Comparison of ENCODE assay signal across 26 cellular contexts in genomic region chr9:89052470-89053097, GRCh38.
DNase-seq lines count a peak whose midpoint lies in the region; ATAC-seq lines count a peak whose summit lies in the region.
"Had no signal": no experiment of that assay in that cellular context is flagged by ENCODE, and none has a peak within 500 bp of the region (broad histone marks: within the 10 kb centered on the region; RNA-seq: fewer than 3 reads in every experiment).

No MANE protein-coding gene starts in this region.

- intact Hi-C loops in left ventricle myocardium superior (cut with micrococcal nuclease): no loop called here
- intact Hi-C loops in naive thymus-derived CD4-positive, alpha-beta T cell (cut with micrococcal nuclease): no loop called here

- no peak overlapping the region for H3K27ac Mint-ChIP-seq in naive thymus-derived CD4-positive, alpha-beta T cell
- H3K27ac Mint-ChIP-seq: activated CD4-positive, alpha-beta T cell treated with anti-CD3 and anti-CD28 coated beads, Interleukin-2, amount 10 ng/mL, durations not matched to agents 24 days and 14 days had no signal

- no peak overlapping the region for H3K4me3 Mint-ChIP-seq in naive thymus-derived CD4-positive, alpha-beta T cell
- H3K4me3 Mint-ChIP-seq: activated CD4-positive, alpha-beta T cell treated with anti-CD3 and anti-CD28 coated beads, Interleukin-2, amount 10 ng/mL, durations not matched to agents 24 days and 14 days; activated T-cell treated with anti-CD3 and anti-CD28 coated beads, Interleukin-2, amount 50 U/mL, for 4 hours had no signal

- no peak overlapping the region for H3K4me3 ChIP-seq in naive thymus-derived CD4-positive, alpha-beta T cell (ENCODE audit: low read length)
- H3K4me3 ChIP-seq: A549, prostate gland, thoracic aorta, uterus had no signal

- no peaks in the 10 kb centered on the region for H3K36me3 Mint-ChIP-seq in naive thymus-derived CD4-positive, alpha-beta T cell

- no peaks in the 10 kb centered on the region for H3K4me1 ChIP-seq in naive thymus-derived CD4-positive, alpha-beta T cell (ENCODE audit: control insufficient read depth in 2 of 2, insufficient read depth in 2 of 2, low read length in 2 of 2)
- H3K4me1 ChIP-seq: A549, BE2C, prostate gland, uterus had no signal

- no peaks in the 10 kb centered on the region for H3K27me3 ChIP-seq in naive thymus-derived CD4-positive, alpha-beta T cell (ENCODE audit: control insufficient read depth in 2 of 2, insufficient read depth in 2 of 2, low read length in 2 of 2)
- H3K27me3 ChIP-seq: BE2C, uterus had no signal

- POLR2A ChIA-PET in naive thymus-derived CD4-positive, alpha-beta T cell (lab: Charles Lee): no interaction called here

- H3K27ac ChIP-seq in naive thymus-derived CD4-positive, alpha-beta T cell (ENCODE audit: low read depth, low read length): no peak overlapping the region
- H3K27ac ChIP-seq: A549, prostate gland, thoracic aorta, uterus had no signal

- no peaks in the 10 kb centered on the region for H3K9me3 ChIP-seq in naive thymus-derived CD4-positive, alpha-beta T cell (ENCODE audit: control insufficient read depth in 2 of 3, low read length in 3 of 3)
- H3K9me3 ChIP-seq: A549, BE2C, prostate gland, thoracic aorta, uterus had no signal

- no peaks in the 10 kb centered on the region for H3K36me3 ChIP-seq in naive thymus-derived CD4-positive, alpha-beta T cell (ENCODE audit: control insufficient read depth in 2 of 3, insufficient read depth in 3 of 3, low read length in 3 of 3)
- H3K36me3 ChIP-seq: prostate gland, thoracic aorta, uterus had no signal

- CTCF ChIA-PET in naive thymus-derived CD4-positive, alpha-beta T cell (lab: Charles Lee): interaction anchor here (0.6 kb wide), 1 partner anchor 1594 kb away, joined by 5 read pairs; no protein-coding TSS in a partner anchor

- H3K9me3 Mint-ChIP-seq in naive thymus-derived CD4-positive, alpha-beta T cell: peaks cover 0 to 2% (median 0%) of the 10 kb centered on the region in 11 donors
- H3K9me3 Mint-ChIP-seq: activated CD4-positive, alpha-beta T cell treated with anti-CD3 and anti-CD28 coated beads, Interleukin-2, amount 10 ng/mL, durations not matched to agents 24 days and 14 days; activated T-cell treated with anti-CD3 and anti-CD28 coated beads, Interleukin-2, amount 50 U/mL, for 4 hours had no signal

- H3K4me1 Mint-ChIP-seq in naive thymus-derived CD4-positive, alpha-beta T cell: no peaks in the 10 kb centered on the region
- H3K4me1 Mint-ChIP-seq: activated CD4-positive, alpha-beta T cell treated with anti-CD3 and anti-CD28 coated beads, Interleukin-2, amount 10 ng/mL, durations not matched to agents 24 days and 14 days had no signal

- ATAC-seq in left ventricle myocardium superior (peak; percentile 91), HG03039 (IDR thresholded peaks at IDR 0.05; ENCODE audit: unreplicated experiment) (no peak), GM18502 (IDR thresholded peaks at IDR 0.05; ENCODE audit: poor library complexity, unreplicated experiment) (no peak)
- no peak for ATAC-seq in naive thymus-derived CD4-positive, alpha-beta T cell
- ATAC-seq: A549; activated T-cell treated with anti-CD3 and anti-CD28 coated beads, Interleukin-2, amount 50 U/mL, for 4 hours; SK-N-SH treated with all-trans-retinoic acid at 6 μM for 48 hours had no signal

- peak; percentile 75 for DNase-seq in DMS 273 (lab: John Stamatoyannopoulos, UW; ENCODE audit: unreplicated experiment)
- DNase-seq in NCI-H524 treated with DMSO at 0.1 percent for 48 hours (lab: John Stamatoyannopoulos, UW): peak; percentile 77
- DNase-seq in cerebellar cortex (ENCODE audit: low spot score): peak; percentile 9
- peak; percentile 43 for DNase-seq in left ventricle myocardium superior
- DNase-seq in naive thymus-derived CD4-positive, alpha-beta T cell: no peak
- DNase-seq in medulla oblongata (ENCODE audit: extremely low spot score): no peak
- DNase-seq: activated CD4-positive, alpha-beta T cell treated with anti-CD3 and anti-CD28 coated beads, Interleukin-2, amount 10 ng/mL, durations not matched to agents 24 days and 14 days; activated gamma-delta T cell treated with Interleukin-2 at 50 U/mL for 16 hours; activated T-cell treated with anti-CD3 and anti-CD28 coated beads, Interleukin-2, amount 50 U/mL, for 4 hours; BE2C; IMR-90; kidney glomerular epithelial cell; mesenchymal stem cell; NCI-H1092; NCI-H1930; NCI-H226; NCI-H774; stimulated activated naive CD4-positive, alpha-beta T cell treated with Interleukin-2 at 50 U/mL for 16 hours; T-helper 2 cell; uterus had no signal

- peaks cover 3 to 23% (median 21%) of the 10 kb centered on the region in 5 donors for H3K27me3 Mint-ChIP-seq in naive thymus-derived CD4-positive, alpha-beta T cell

Comparison
In these comparisons a context has a peak if more than half of its experiments do, and no peak if none do; other contexts are left out.
1. DNase-seq: peak in DMS 273 (single experiment), NCI-H524 treated with DMSO at 0.1 percent for 48 hours (single experiment), cerebellar cortex (single experiment) and left ventricle myocardium superior (single experiment); none in naive thymus-derived CD4-positive, alpha-beta T cell (0 of 9) and medulla oblongata (single experiment).